8 cellular contexts compared by ENCODE assay signal in genomic region chrX:119729408-119730201, GRCh38. TPM values are rescaled to one million over a fixed set of nuclear protein-coding genes. Genes with fewer than 3 reads are reported as not detected.
DNase-seq lines count a peak whose midpoint lies in the region; ATAC-seq and TF ChIP-seq lines count a peak whose summit lies in the region.

No MANE protein-coding gene starts in this region.

- no peak overlapping the region; the same call in 1 of the 2 replicates for H2AFZ ChIP-seq in OCI-LY3 (ENCODE audit: low read depth, low read length)

- no peaks in the 10 kb centered on the region for H4K20me1 ChIP-seq in OCI-LY3 (ENCODE audit: insufficient read depth, low read length)

- peak; percentile 72 for ATAC-seq in HG03354 (IDR thresholded peaks at IDR 0.05; ENCODE audit: poor library complexity, severe bottlenecking, unreplicated experiment)
- no peak for ATAC-seq in GM21367 (IDR thresholded peaks at IDR 0.05; ENCODE audit: unreplicated experiment)
- no peak for ATAC-seq in GM18858 (IDR thresholded peaks at IDR 0.05; ENCODE audit: unreplicated experiment)

- H3K27ac Mint-ChIP-seq in progenitor cell of endocrine pancreas, result no peak overlapping the region

- peak overlapping the region; percentile 28; the same call in 1 of the 2 replicates for H3K9ac ChIP-seq in OCI-LY3 (ENCODE audit: low read length)

- peaks cover 11% of the 10 kb centered on the region for H3K4me1 ChIP-seq in OCI-LY3 (ENCODE audit: low read length)

- H3K36me3 Mint-ChIP-seq in progenitor cell of endocrine pancreas (ENCODE audit: insufficient read depth), result no peaks in the 10 kb centered on the region

- peaks cover 3% of the 10 kb centered on the region for H3K27me3 Mint-ChIP-seq in progenitor cell of endocrine pancreas

- H3K27me3 ChIP-seq in OCI-LY3 (ENCODE audit: low read depth, low read length), result no peaks in the 10 kb centered on the region; the same call in 1 of the 2 replicates

- no peaks in the 10 kb centered on the region for H3K36me3 ChIP-seq in OCI-LY3 (replicated peaks; ENCODE audit: low read depth, low read length)

- H3K4me1 Mint-ChIP-seq in progenitor cell of endocrine pancreas (ENCODE audit: low read depth), result no peaks in the 10 kb centered on the region

- H3K79me2 ChIP-seq in OCI-LY3 (ENCODE audit: low read length), result no peaks in the 10 kb centered on the region

- H3K4me2 ChIP-seq in OCI-LY3 (ENCODE audit: low read length), result peak overlapping the region; percentile 73

- TF ChIP-seq CTCF in OCI-LY3 (IDR thresholded peaks at IDR 0.05; ENCODE audit: low read depth, low read length), result peak; percentile 66
- TF ChIP-seq CTCF in foreskin fibroblast (IDR thresholded peaks at IDR 0.05; ENCODE audit: low read depth, low read length), result peak; percentile 58
- TF ChIP-seq CTCF in progenitor cell of endocrine pancreas (IDR thresholded peaks at IDR 0.05; ENCODE audit: unreplicated experiment), result peak; percentile 59

- peaks cover 6% of the 10 kb centered on the region for H3K9me3 Mint-ChIP-seq in progenitor cell of endocrine pancreas (ENCODE audit: low read depth)

- peak; percentile 52 for DNase-seq in G401 (ENCODE audit: low spot score)
- peak; percentile 67 to 76 for DNase-seq in activated T-cell treated with anti-CD3 and anti-CD28 coated beads, Interleukin-2, amount 50 U/mL, for 48 hours
- DNase-seq in foreskin fibroblast, result peak; percentile 44 to 78
- DNase-seq in progenitor cell of endocrine pancreas (ENCODE audit: low spot score, unreplicated experiment), result peak; percentile 17

- H3K9me3 ChIP-seq in OCI-LY3 (ENCODE audit: insufficient read depth, low read length), result no peaks in the 10 kb centered on the region

- H3K27ac ChIP-seq in OCI-LY3 (ENCODE audit: low read length), result no peak overlapping the region

- H3K4me3 Mint-ChIP-seq in progenitor cell of endocrine pancreas (ENCODE audit: low read depth), result no peak overlapping the region

- H3K4me3 ChIP-seq in OCI-LY3 (ENCODE audit: low read length) (peak overlapping the region; percentile 73), foreskin fibroblast (ENCODE audit: low read depth in 1 of 2, low read length in 2 of 2) (no peak overlapping the region)

- in situ Hi-C loops in G401 (cut with HindIII; ENCODE audit: low sequenced_read_pairs), result no loop called here

RNA-seq across cellular contexts. Expression of gene SOWAHD, which starts 28.8 kb away (rescaled TPM):
- total RNA-seq in G401 (2014; rRNA removed; shearing (Covaris generic)), result not detected in 2 replicates
- total RNA-seq in progenitor cell of endocrine pancreas, result 0.69 and 0.91 TPM in 2 replicates

RNA-seq across cellular contexts. Expression of gene SEPTIN6, which starts 36.6 kb away (rescaled TPM):
- total RNA-seq in G401 (2014; rRNA removed; shearing (Covaris generic)), result 41.5 and 53.2 TPM in 2 replicates
- 37.1 and 40.2 TPM in 2 replicates for total RNA-seq in progenitor cell of endocrine pancreas

Comparison
In these comparisons a context has a peak if more than half of its experiments do, and no peak if none do; other contexts are left out.
1. DNase-seq: peak in every context shown above with its lines; median percentile 72 in activated T-cell treated with anti-CD3 and anti-CD28 coated beads, Interleukin-2, amount 50 U/mL, for 48 hours; 61 in foreskin fibroblast; 52 in G401; 17 in progenitor cell of endocrine pancreas.